In the genomic region with DNA sequence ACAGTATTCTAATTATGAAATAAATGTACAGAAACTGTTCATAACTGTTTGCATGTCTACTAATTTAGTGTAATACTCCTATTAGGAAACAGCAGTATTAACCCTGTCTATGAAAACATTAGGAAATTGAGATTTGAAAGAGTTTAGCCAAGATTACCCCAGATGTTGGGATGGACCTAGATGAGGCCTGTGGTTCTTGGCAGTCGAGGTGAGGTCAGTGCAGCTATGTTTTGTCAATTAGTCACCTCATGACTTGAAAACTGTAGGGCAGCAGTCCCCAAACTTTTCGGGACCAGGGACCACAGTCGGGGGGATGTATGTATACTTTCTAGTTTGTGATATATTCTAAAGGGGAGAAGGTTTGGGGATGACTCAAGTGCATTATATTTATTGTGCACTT, we compare ENCODE assay signal across 17 cellular contexts. TPM values are rescaled to one million over a fixed set of nuclear protein-coding genes. Genes with fewer than 3 reads are reported as not detected.
A peak's percentile ranks its signal among the peaks of the same experiment; 100 is the strongest.
DNase-seq lines count a peak whose midpoint lies in the region; ATAC-seq, FAIRE-seq and TF ChIP-seq lines count a peak whose summit lies in the region.
"Had no signal": no experiment of that assay in that cellular context is flagged by ENCODE, and none has a peak within 500 bp of the region (broad histone marks: within the 10 kb centered on the region; RNA-seq: fewer than 3 reads in every experiment).

No MANE protein-coding gene starts in this region.

- peaks cover 17% of the 10 kb centered on the region for H3K36me3 Mint-ChIP-seq in CD4-positive, CD25-positive, alpha-beta regulatory T cell
- peaks cover 41% of the 10 kb centered on the region for H3K36me3 Mint-ChIP-seq in activated B cell treated with CpG ODN at 0.5 μM for 24 hours (ENCODE audit: low read depth)

- H3K27ac ChIP-seq in CD4-positive, CD25-positive, alpha-beta regulatory T cell (ENCODE audit: insufficient read depth, low read length, poor library complexity, severe bottlenecking), result peak overlapping the region; percentile 33
- H3K27ac ChIP-seq: foreskin keratinocyte, thoracic aorta had no signal

- POLR2A ChIA-PET in activated B cell treated with CpG ODN at 0.5 μM for 24 hours (lab: Charles Lee), result interaction anchor here (0.7 kb wide), 1 partner anchor 47 kb away, joined by 7 read pairs; no protein-coding TSS in a partner anchor

- DNase-seq in CD4-positive, CD25-positive, alpha-beta regulatory T cell, result no peak
- DNase-seq in GM12891 (ENCODE audit: insufficient read length, low spot score), result no peak
- DNase-seq in activated B cell treated with CpG ODN at 0.5 μM for 24 hours, result no peak
- DNase-seq in foreskin fibroblast, result peak; percentile 30 to 66
- no peak for DNase-seq in cortex of kidney (lab: John Stamatoyannopoulos, UW)
- no peak for DNase-seq in DMS79 treated with DMSO at 0.1 percent for 48 hours (lab: John Stamatoyannopoulos, UW)
- no peak for DNase-seq in Ammon's horn (ENCODE audit: low spot score)
- DNase-seq: central memory CD4-positive, alpha-beta T cell; foreskin keratinocyte; HFFc6; KBM-7; left colon; SHP77 treated with DMSO at 0.1 percent for 48 hours; stimulated activated CD4-positive, alpha-beta T cell treated with anti-CD3 and anti-CD28 coated beads, Interleukin-2, amount 100 ng/mL, for 48 hours had no signal

- no peaks in the 10 kb centered on the region for H3K27me3 Mint-ChIP-seq in CD4-positive, CD25-positive, alpha-beta regulatory T cell
- no peaks in the 10 kb centered on the region for H3K27me3 Mint-ChIP-seq in activated B cell treated with CpG ODN at 0.5 μM for 24 hours

- no peak for ATAC-seq in CD4-positive, CD25-positive, alpha-beta regulatory T cell (ENCODE audit: low read depth in 2 of 2)
- ATAC-seq in activated B cell treated with CpG ODN at 0.5 μM for 24 hours (ENCODE audit: low read depth), result no peak
- ATAC-seq in GM21737 (IDR thresholded peaks at IDR 0.05; ENCODE audit: unreplicated experiment), result no peak
- ATAC-seq: foreskin keratinocyte, left colon had no signal

- no peaks in the 10 kb centered on the region for H3K9me3 Mint-ChIP-seq in CD4-positive, CD25-positive, alpha-beta regulatory T cell
- H3K9me3 Mint-ChIP-seq in activated B cell treated with CpG ODN at 0.5 μM for 24 hours, result no peaks in the 10 kb centered on the region
- H3K9me3 Mint-ChIP-seq: HFFc6 had no signal

- no peaks in the 10 kb centered on the region for H3K9me3 ChIP-seq in CD4-positive, CD25-positive, alpha-beta regulatory T cell (ENCODE audit: control insufficient read depth in 2 of 2, low read length in 2 of 2)
- H3K9me3 ChIP-seq: thoracic aorta had no signal

- no peaks in the 10 kb centered on the region for H3K27me3 ChIP-seq in CD4-positive, CD25-positive, alpha-beta regulatory T cell (ENCODE audit: control insufficient read depth, insufficient read depth, low read length)
- H3K27me3 ChIP-seq: foreskin keratinocyte had no signal

- CTCF ChIA-PET in activated B cell treated with CpG ODN at 0.5 μM for 24 hours (lab: Charles Lee), result interaction anchor here (5.1 kb wide), 1 partner anchor 71 kb away, joined by 35 read pairs; no protein-coding TSS in a partner anchor

- intact Hi-C loops in activated B cell treated with CpG ODN at 0.5 μM for 24 hours (cut with micrococcal nuclease), result no loop called here

- H3K4me1 Mint-ChIP-seq in CD4-positive, CD25-positive, alpha-beta regulatory T cell, result peaks cover 40 to 81% (median 64%) of the 10 kb centered on the region in 4 donors
- peaks cover 67% of the 10 kb centered on the region for H3K4me1 Mint-ChIP-seq in activated B cell treated with CpG ODN at 0.5 μM for 24 hours

- H3K4me1 ChIP-seq in CD4-positive, CD25-positive, alpha-beta regulatory T cell (ENCODE audit: control insufficient read depth, insufficient read depth, low read length, poor library complexity, severe bottlenecking), result peaks cover 69% of the 10 kb centered on the region

- H3K4me3 ChIP-seq in CD4-positive, CD25-positive, alpha-beta regulatory T cell (ENCODE audit: low read depth, low read length), result peak overlapping the region; percentile 58
- H3K4me3 ChIP-seq in foreskin fibroblast (ENCODE audit: low read depth in 1 of 2, low read length in 2 of 2), result no peak overlapping the region
- H3K4me3 ChIP-seq: thoracic aorta had no signal

- peaks cover 4% of the 10 kb centered on the region for H3K36me3 ChIP-seq in CD4-positive, CD25-positive, alpha-beta regulatory T cell (ENCODE audit: control insufficient read depth, insufficient read depth, low read length)
- H3K36me3 ChIP-seq: thoracic aorta had no signal

- FAIRE-seq in GM12891 (lab: Jason Lieb, UNC), result no peak
- FAIRE-seq: GM18507 had no signal

- H3K4me3 Mint-ChIP-seq in CD4-positive, CD25-positive, alpha-beta regulatory T cell, result peak overlapping the region in 3 of 4 donors; percentile 71 to 91 (median 83)
- no peak overlapping the region for H3K4me3 Mint-ChIP-seq in activated B cell treated with CpG ODN at 0.5 μM for 24 hours
- H3K4me3 Mint-ChIP-seq: HFFc6 had no signal

- peak overlapping the region; percentile 81 to 91 (median 85) for H3K27ac Mint-ChIP-seq in CD4-positive, CD25-positive, alpha-beta regulatory T cell
- H3K27ac Mint-ChIP-seq in activated B cell treated with CpG ODN at 0.5 μM for 24 hours, result peak overlapping the region; percentile 46
- H3K27ac Mint-ChIP-seq: HFFc6 had no signal

- TF ChIP-seq POLR2A in GM12891 (IDR thresholded peaks at IDR 0.05; ENCODE audit: low read depth, low read length), result 0 out of 2 replicates have a peak, but pooled peaks have one; percentile 50

- no peak for TF ChIP-seq CTCF in activated B cell treated with CpG ODN at 0.5 μM for 24 hours (IDR thresholded peaks at IDR 0.05)
- no peak for TF ChIP-seq CTCF in foreskin fibroblast (IDR thresholded peaks at IDR 0.05; ENCODE audit: low read depth, low read length)

TF ChIP-seq in GM12891, 5 proteins besides CTCF, POLR2A, EP300 and RAD21:
- no peak for TF ChIP-seq POLR2AphosphoS5 (IDR thresholded peaks at IDR 0.05; ENCODE audit: low read depth, low read length)
- no peak for TF ChIP-seq PAX5 (IDR thresholded peaks at IDR 0.05; ENCODE audit: insufficient read depth, low read length, severe bottlenecking)
- TF ChIP-seq TAF1 (IDR thresholded peaks at IDR 0.05; ENCODE audit: low read depth, low read length), result no peak
- TF ChIP-seq POU2F2 (IDR thresholded peaks at IDR 0.05; ENCODE audit: low read depth, low read length), result no peak
- TF ChIP-seq SPI1 (IDR thresholded peaks at IDR 0.05; ENCODE audit: low read depth, low read length), result no peak

RNA-seq across cellular contexts. Expression of a gene that starts 4.7 kb away (rescaled TPM):
- 95.7 TPM for total RNA-seq in CD4-positive, CD25-positive, alpha-beta regulatory T cell
- polyA plus RNA-seq in CD4-positive, CD25-positive, alpha-beta regulatory T cell, result 10 to 100 TPM; 39.6 to 45.4 (median 42.6) TPM
- polyA plus RNA-seq in GM12891 (2012; ENCODE audit: low read depth, missing spikeins), result 9.2 TPM
- total RNA-seq in activated B cell treated with CpG ODN at 0.5 μM for 24 hours, result 88.8 and 96.5 TPM in 2 replicates

Comparison
In these comparisons a context has a peak if more than half of its experiments do, and no peak if none do; other contexts are left out.
1. DNase-seq: peak in foreskin fibroblast (2 of 2); none in CD4-positive, CD25-positive, alpha-beta regulatory T cell (0 of 3), GM12891 (single experiment), activated B cell treated with CpG ODN at 0.5 μM for 24 hours (single experiment), cortex of kidney (single experiment), DMS79 treated with DMSO at 0.1 percent for 48 hours (single experiment) and Ammon's horn (single experiment).